Comparison of ENCODE assay signal across 8 cellular contexts in genomic region chr17:32350662-32351418, GRCh38. TPM values are rescaled to one million over a fixed set of nuclear protein-coding genes. Genes with fewer than 3 reads are reported as not detected.
DNase-seq lines count a peak whose midpoint lies in the region; ATAC-seq lines count a peak whose summit lies in the region.

No MANE protein-coding gene starts in this region.

- H3K4me3 ChIP-seq in duodenal mucosa (ENCODE audit: low read depth in 1 of 2, low read length in 2 of 2) (peak overlapping the region; percentile 98 to 100), stomach smooth muscle (ENCODE audit: low read length in 2 of 2) (peak overlapping the region; percentile 96 to 100)

- H3K4me1 Mint-ChIP-seq in T-helper 17 cell, result peaks cover 35% of the 10 kb centered on the region

- H3K9ac ChIP-seq in duodenal mucosa (ENCODE audit: low read depth in 1 of 2, low read length in 2 of 2) (peak overlapping the region; percentile 100), stomach smooth muscle (ENCODE audit: low read length in 2 of 2) (peak overlapping the region; percentile 100)

- peak overlapping the region; percentile 93 for H3K27ac ChIP-seq in KOPT-K1 (ENCODE audit: low read depth, low read length, poor library complexity, severe bottlenecking)
- peak overlapping the region; percentile 97 for H3K27ac ChIP-seq in duodenal mucosa (ENCODE audit: low read depth, low read length)
- peak overlapping the region; percentile 96 for H3K27ac ChIP-seq in stomach smooth muscle (ENCODE audit: low read length)

- H3K4me3 Mint-ChIP-seq in T-helper 17 cell, result peak overlapping the region; percentile 99

- H3K9me3 ChIP-seq in KOPT-K1 (ENCODE audit: insufficient read depth, low read length, poor library complexity, severe bottlenecking) (no peaks in the 10 kb centered on the region), T-helper 17 cell (ENCODE audit: control insufficient read depth, low read length, poor library complexity, severe bottlenecking) (no peaks in the 10 kb centered on the region), duodenal mucosa (ENCODE audit: control insufficient read depth in 1 of 2, low read length in 2 of 2) (no peaks in the 10 kb centered on the region), stomach smooth muscle (ENCODE audit: control insufficient read depth in 2 of 2, low read length in 2 of 2) (no peaks in the 10 kb centered on the region)

- H3K36me3 ChIP-seq in KOPT-K1 (ENCODE audit: insufficient read depth, low read length) (peaks cover 45% of the 10 kb centered on the region), duodenal mucosa (ENCODE audit: control insufficient read depth in 1 of 2, insufficient read depth in 2 of 2, low read length in 2 of 2) (peaks cover 19 to 26% of the 10 kb centered on the region in 2 donors), stomach smooth muscle (ENCODE audit: control insufficient read depth in 2 of 2, insufficient read depth in 2 of 2, low read length in 2 of 2) (peaks cover 4 to 10% of the 10 kb centered on the region in 2 donors)

- ATAC-seq in GM19467 (IDR thresholded peaks at IDR 0.05; ENCODE audit: unreplicated experiment) (peak; percentile 16), T-helper 17 cell (peak; percentile 37)

- H3K36me3 Mint-ChIP-seq in T-helper 17 cell (ENCODE audit: low read depth), result peaks cover 18% of the 10 kb centered on the region

- no peaks in the 10 kb centered on the region for H3K27me3 ChIP-seq in duodenal mucosa (ENCODE audit: control insufficient read depth in 1 of 2, insufficient read depth in 2 of 2, low read length in 2 of 2)
- H3K27me3 ChIP-seq in stomach smooth muscle (ENCODE audit: control insufficient read depth in 1 of 2, insufficient read depth in 2 of 2, low read length in 2 of 2), result no peaks in the 10 kb centered on the region

- H3K27me3 Mint-ChIP-seq in T-helper 17 cell, result no peaks in the 10 kb centered on the region

- intact Hi-C loops in posterior cingulate gyrus (cut with DNase I), result no loop called here

- H3K27ac Mint-ChIP-seq in T-helper 17 cell, result peak overlapping the region; percentile 100

- H3K4me1 ChIP-seq in duodenal mucosa (ENCODE audit: control insufficient read depth in 1 of 2, insufficient read depth in 2 of 2, low read length in 2 of 2) (peaks cover 42 to 46% of the 10 kb centered on the region in 2 donors), stomach smooth muscle (ENCODE audit: control insufficient read depth, insufficient read depth, low read length) (peaks cover 25% of the 10 kb centered on the region)

- DNase-seq in DMS 273 treated with DMSO at 0.1 percent for 48 hours (lab: John Stamatoyannopoulos, UW), result peak; percentile 18
- DNase-seq in T-helper 17 cell, result peak in 2 of 3 donors; percentile 24 to 34
- DNase-seq in lung microvascular endothelial cell (ENCODE audit: low read depth in 2 of 2), result peak; percentile 66 to 83
- no peak for DNase-seq in posterior cingulate gyrus

RNA-seq across cellular contexts. Expression of gene ZNF207, which starts 0.9 kb away (rescaled TPM):
- total RNA-seq in T-helper 17 cell, result 100 to 1,000 TPM; 259 to 269 TPM
- total RNA-seq in lung microvascular endothelial cell, result 43.2 and 52.0 TPM in 2 replicates

RNA-seq across cellular contexts. Expression of gene C17orf75, which starts 8.9 kb away (rescaled TPM):
- total RNA-seq in T-helper 17 cell (10 to 100 TPM; 11.6 to 11.8 TPM), lung microvascular endothelial cell (27.5 and 30.6 TPM in 2 replicates)

Comparison
In these comparisons a context has a peak if more than half of its experiments do, and no peak if none do; other contexts are left out.
1. DNase-seq: peak in DMS 273 treated with DMSO at 0.1 percent for 48 hours (single experiment), T-helper 17 cell (2 of 3) and lung microvascular endothelial cell (2 of 2); none in posterior cingulate gyrus (0 of 10).
2. Peak in every context shown above with its lines, with median percentiles within 50 percentile points of each other: H3K27ac ChIP-seq.